Comparison of ENCODE assay signal across 33 cellular contexts in the genomic region with DNA sequence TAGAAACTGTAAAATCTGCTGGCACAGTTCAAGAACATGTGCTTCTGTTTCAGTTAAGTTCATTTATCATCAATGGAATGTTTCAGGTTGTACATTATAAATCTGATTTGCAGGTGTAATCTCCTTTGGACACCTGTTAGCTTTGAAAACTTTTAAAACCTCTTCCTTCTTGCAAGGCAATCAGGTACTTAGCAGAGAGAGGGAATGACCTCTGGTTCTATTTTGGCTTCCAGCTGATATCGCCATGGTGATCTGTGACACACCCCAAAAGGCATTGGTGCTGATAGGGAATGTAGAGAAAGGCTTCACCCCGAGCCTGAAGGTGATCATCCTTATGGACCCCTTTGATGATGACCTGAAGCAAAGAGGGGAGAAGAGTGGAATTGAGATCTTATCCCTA. TPM values are rescaled to one million over a fixed set of nuclear protein-coding genes. Genes with fewer than 3 reads are reported as not detected.
"Had no signal": no experiment of that assay in that cellular context is flagged by ENCODE, and none has a peak within 500 bp of the region (broad histone marks: within the 10 kb centered on the region; RNA-seq: fewer than 3 reads in every experiment).

No MANE protein-coding gene starts in this region.

- H3K9me2 ChIP-seq: SK-N-SH had no signal

- H3K4me1 ChIP-seq: ascending aorta, breast epithelium, Peyer's patch had no signal

- H3K27me3 Mint-ChIP-seq: activated CD4-positive, alpha-beta memory T cell treated with anti-CD3 and anti-CD28 coated beads, Interleukin-2, amount 10 ng/mL, durations not matched to agents 7 days and 5 days; activated CD8-positive, alpha-beta memory T cell treated with anti-CD3 and anti-CD28 coated beads, Interleukin-2, amount 10 ng/mL, durations not matched to agents 7 days and 5 days; activated naive CD4-positive, alpha-beta T cell treated with anti-CD3 and anti-CD28 coated beads, Interleukin-2, amount 10 ng/mL, durations not matched to agents 7 days and 5 days; activated naive CD8-positive, alpha-beta T cell had no signal

- H3K9me3 Mint-ChIP-seq: activated CD4-positive, alpha-beta memory T cell treated with anti-CD3 and anti-CD28 coated beads, Interleukin-2, amount 10 ng/mL, durations not matched to agents 7 days and 5 days; activated naive CD4-positive, alpha-beta T cell treated with anti-CD3 and anti-CD28 coated beads, Interleukin-2, amount 10 ng/mL, durations not matched to agents 7 days and 5 days; T-helper 2 cell treated with Interferon-gamma antibody and Interleukin-4, amounts not matched to agents 5 μg/mL and 100 μg/mL, for 36 hours had no signal

- H3K27ac ChIP-seq: ascending aorta, breast epithelium, SJSA1 had no signal

- H3K4me3 ChIP-seq: ascending aorta, breast epithelium, MG63, Peyer's patch, SJSA1 had no signal

- H3K9me3 ChIP-seq: ascending aorta, breast epithelium, MG63, Peyer's patch, SJSA1, SK-N-SH had no signal

- H3K27me3 ChIP-seq: ascending aorta, breast epithelium, MG63, Peyer's patch, SJSA1 had no signal

- H3K36me3 ChIP-seq: ascending aorta, breast epithelium, MG63, SJSA1 had no signal

- H3K4me2 ChIP-seq: SK-N-SH had no signal

- H3K4me3 Mint-ChIP-seq: activated CD4-positive, alpha-beta memory T cell treated with anti-CD3 and anti-CD28 coated beads, Interleukin-2, amount 10 ng/mL, durations not matched to agents 7 days and 5 days; activated CD8-positive, alpha-beta memory T cell treated with anti-CD3 and anti-CD28 coated beads, Interleukin-2, amount 10 ng/mL, durations not matched to agents 7 days and 5 days; activated naive CD4-positive, alpha-beta T cell treated with anti-CD3 and anti-CD28 coated beads, Interleukin-2, amount 10 ng/mL, durations not matched to agents 7 days and 5 days; activated naive CD8-positive, alpha-beta T cell; T-helper 1 cell treated with Interleukin-12 subunit alpha and Interleukin-12 subunit beta and Interleukin-4 antibody, amounts not matched to agents 30 μg/mL and 1 μg/mL, for 36 hours; T-helper 2 cell treated with Interferon-gamma antibody and Interleukin-4, amounts not matched to agents 5 μg/mL and 100 μg/mL, for 36 hours had no signal

- ATAC-seq: activated CD4-positive, CD25-positive, alpha-beta regulatory T cell treated with anti-CD3 and anti-CD28 coated beads, Interleukin-2, amount 50 U/mL, for 24 hours; activated CD8-positive, alpha-beta memory T cell treated with anti-CD3 and anti-CD28 coated beads, Interleukin-2, amount 10 ng/mL, durations not matched to agents 7 days and 5 days; PC-3 had no signal

- H3K27ac Mint-ChIP-seq: activated CD4-positive, alpha-beta memory T cell treated with anti-CD3 and anti-CD28 coated beads, Interleukin-2, amount 10 ng/mL, durations not matched to agents 7 days and 5 days; activated CD8-positive, alpha-beta memory T cell treated with anti-CD3 and anti-CD28 coated beads, Interleukin-2, amount 10 ng/mL, durations not matched to agents 7 days and 5 days; activated naive CD4-positive, alpha-beta T cell treated with anti-CD3 and anti-CD28 coated beads, Interleukin-2, amount 10 ng/mL, durations not matched to agents 7 days and 5 days; activated naive CD8-positive, alpha-beta T cell; T-helper 1 cell treated with Interleukin-12 subunit alpha and Interleukin-12 subunit beta and Interleukin-4 antibody, amounts not matched to agents 30 μg/mL and 1 μg/mL, for 36 hours; T-helper 2 cell treated with Interferon-gamma antibody and Interleukin-4, amounts not matched to agents 5 μg/mL and 100 μg/mL, for 36 hours had no signal

- H3K4me1 Mint-ChIP-seq: activated CD4-positive, alpha-beta memory T cell treated with anti-CD3 and anti-CD28 coated beads, Interleukin-2, amount 10 ng/mL, durations not matched to agents 7 days and 5 days; activated CD8-positive, alpha-beta memory T cell treated with anti-CD3 and anti-CD28 coated beads, Interleukin-2, amount 10 ng/mL, durations not matched to agents 7 days and 5 days; activated naive CD4-positive, alpha-beta T cell treated with anti-CD3 and anti-CD28 coated beads, Interleukin-2, amount 10 ng/mL, durations not matched to agents 7 days and 5 days had no signal

- DNase-seq: activated CD4-positive, alpha-beta memory T cell treated with anti-CD3 and anti-CD28 coated beads, Interleukin-2, amount 10 ng/mL, durations not matched to agents 7 days and 5 days; activated CD4-positive, alpha-beta T cell treated with anti-CD3 and anti-CD28 coated beads for 48 hours; activated CD8-positive, alpha-beta memory T cell treated with anti-CD3 and anti-CD28 coated beads for 24 hours; activated CD8-positive, alpha-beta memory T cell treated with anti-CD3 and anti-CD28 coated beads, Interleukin-2, amount 10 ng/mL, durations not matched to agents 7 days and 5 days; activated CD8-positive, alpha-beta memory T cell treated with anti-CD3 and anti-CD28 coated beads, Interleukin-2, amount 50 U/mL, for 48 hours; activated effector memory CD4-positive, alpha-beta T cell treated with Interleukin-2 at 50 U/mL for 16 hours; activated naive CD4-positive, alpha-beta T cell treated with anti-CD3 and anti-CD28 coated beads, Interleukin-2, amount 10 ng/mL, durations not matched to agents 7 days and 5 days; activated T-cell treated with anti-CD3 and anti-CD28 coated beads, Interleukin-2, amount 50 U/mL, for 48 hours; amygdala; Karpas-422; NCI-H1048; NCI-H1105 treated with DMSO at 0.1 percent for 48 hours; NCI-H1436; NCI-H1694; NCI-H1930; NCI-H345; NCI-H526; NCI-H748 treated with DMSO at 0.1 percent for 48 hours; NK-92 treated with Interleukin-12 subunit alpha and Interleukin-12 subunit beta, amount 100 ng/mL, for 24 hours; PC-3; Peyer's patch; RPMI8226; SHP77 treated with DMSO at 0.1 percent for 48 hours; SK-N-SH had no signal

RNA-seq across cellular contexts. Expression of a gene that starts 35.4 kb away (rescaled TPM):
- total RNA-seq: NCI-H460 had no signal
